In genomic region chr16:87421369-87421912, GRCh38 we compare ENCODE assay signal across 12 cellular contexts. TPM values are rescaled to one million over a fixed set of nuclear protein-coding genes. Genes with fewer than 3 reads are reported as not detected.
DNase-seq lines count a peak whose midpoint lies in the region; ATAC-seq and TF ChIP-seq lines count a peak whose summit lies in the region.
"Had no signal": no experiment of that assay in that cellular context is flagged by ENCODE, and none has a peak within 500 bp of the region (broad histone marks: within the 10 kb centered on the region; RNA-seq: fewer than 3 reads in every experiment).

No MANE protein-coding gene starts in this region.

- H3K4me1 Mint-ChIP-seq in HFFc6 (ENCODE audit: low read depth): no peaks in the 10 kb centered on the region
- H3K4me1 Mint-ChIP-seq in endothelial cell (ENCODE audit: unreplicated experiment): no peaks in the 10 kb centered on the region
- H3K4me1 Mint-ChIP-seq in type B pancreatic cell (ENCODE audit: unreplicated experiment): peaks cover 16% of the 10 kb centered on the region
- H3K4me1 Mint-ChIP-seq in activated T-cell treated with anti-CD3 and anti-CD28 coated beads, Interleukin-2, amount 50 U/mL, for 72 hours (ENCODE audit: low read depth): no peaks in the 10 kb centered on the region
- H3K4me1 Mint-ChIP-seq: B cell, IgD-negative memory B cell had no signal

- H3K4me3 Mint-ChIP-seq in HFFc6 (no peak overlapping the region), endothelial cell (ENCODE audit: unreplicated experiment) (peak overlapping the region; percentile 43), type B pancreatic cell (no peak overlapping the region)
- no peak overlapping the region for H3K4me3 Mint-ChIP-seq in activated T-cell treated with anti-CD3 and anti-CD28 coated beads, Interleukin-2, amount 50 U/mL, for 72 hours
- H3K4me3 Mint-ChIP-seq: B cell; CD8-positive, alpha-beta T cell had no signal

- H3K27me3 Mint-ChIP-seq in HFFc6 (ENCODE audit: insufficient read depth) (peaks cover 8% of the 10 kb centered on the region), endothelial cell (ENCODE audit: unreplicated experiment) (peaks cover 5% of the 10 kb centered on the region), type B pancreatic cell (no peaks in the 10 kb centered on the region)
- H3K27me3 Mint-ChIP-seq in activated T-cell treated with anti-CD3 and anti-CD28 coated beads, Interleukin-2, amount 50 U/mL, for 72 hours (ENCODE audit: low read depth): no peaks in the 10 kb centered on the region
- H3K27me3 Mint-ChIP-seq: B cell, IgD-negative memory B cell had no signal

- no peaks in the 10 kb centered on the region for H3K9me3 Mint-ChIP-seq in HFFc6
- no peaks in the 10 kb centered on the region for H3K9me3 Mint-ChIP-seq in endothelial cell (ENCODE audit: unreplicated experiment)
- H3K9me3 Mint-ChIP-seq in type B pancreatic cell: no peaks in the 10 kb centered on the region
- no peaks in the 10 kb centered on the region for H3K9me3 Mint-ChIP-seq in activated T-cell treated with anti-CD3 and anti-CD28 coated beads, Interleukin-2, amount 50 U/mL, for 72 hours
- H3K9me3 Mint-ChIP-seq: CD8-positive, alpha-beta T cell; IgD-negative memory B cell had no signal

- TF ChIP-seq CTCF in HFFc6 (IDR thresholded peaks at IDR 0.05): no peak
- TF ChIP-seq CTCF in endothelial cell (IDR thresholded peaks at IDR 0.05; ENCODE audit: unreplicated experiment): no peak
- TF ChIP-seq CTCF in type B pancreatic cell (conservative IDR thresholded peaks at IDR 0.05): no peak

- DNase-seq in activated CD8-positive, alpha-beta memory T cell treated with anti-CD3 and anti-CD28 coated beads, Interleukin-2, amount 50 U/mL, for 4 hours: peak; percentile 7
- no peak for DNase-seq in activated CD8-positive, alpha-beta memory T cell treated with anti-CD3 and anti-CD28 coated beads for 24 hours
- DNase-seq in HFFc6 (no peak), endothelial cell (ENCODE audit: low spot score) (no peak), type B pancreatic cell (ENCODE audit: extremely low spot score, unreplicated experiment) (no peak), SIG-M5 (lab: John Stamatoyannopoulos, UW) (no peak)
- DNase-seq in activated T-cell treated with anti-CD3 and anti-CD28 coated beads, Interleukin-2, amount 50 U/mL, for 72 hours: no peak
- DNase-seq: CD8-positive, alpha-beta T cell; COR-L47; GM23248 had no signal

- H3K27ac Mint-ChIP-seq in HFFc6: peak overlapping the region; percentile 23; the same call in 1 of the 2 replicates
- H3K27ac Mint-ChIP-seq in endothelial cell (ENCODE audit: unreplicated experiment): no peak overlapping the region
- H3K27ac Mint-ChIP-seq in type B pancreatic cell: no peak overlapping the region
- H3K27ac Mint-ChIP-seq in activated T-cell treated with anti-CD3 and anti-CD28 coated beads, Interleukin-2, amount 50 U/mL, for 72 hours: no peak overlapping the region
- H3K27ac Mint-ChIP-seq: B cell; CD8-positive, alpha-beta T cell; IgD-negative memory B cell had no signal

- ATAC-seq in activated T-cell treated with anti-CD3 and anti-CD28 coated beads, Interleukin-2, amount 50 U/mL, for 72 hours (replicated peaks in 1 of 2): no peak
- ATAC-seq: CD8-positive, alpha-beta T cell had no signal

- H3K36me3 Mint-ChIP-seq in HFFc6 (ENCODE audit: low read depth) (peaks cover 24% of the 10 kb centered on the region), endothelial cell (ENCODE audit: low read depth, unreplicated experiment) (peaks cover 42% of the 10 kb centered on the region), type B pancreatic cell (peaks cover 16% of the 10 kb centered on the region)
- peaks cover 2 to 4% of the 10 kb centered on the region in 2 donors for H3K36me3 Mint-ChIP-seq in activated T-cell treated with anti-CD3 and anti-CD28 coated beads, Interleukin-2, amount 50 U/mL, for 72 hours (ENCODE audit: insufficient read depth in 2 of 2)

RNA-seq across cellular contexts. Expression of gene MAP1LC3B, which starts 29.3 kb away (rescaled TPM):
- 100 to 1,000 TPM in 2 of 6 experiments, 10 to 100 TPM in 4; 81.3 to 112 (median 85.4) TPM for total RNA-seq in HFFc6 (2021; fragmentation: NEBNext Ultra II Directional; extraction: Animal tissue kit (Norgen Biotek cat#: 25700))
- total RNA-seq in endothelial cell (ENCODE audit: unreplicated experiment) (71.6 TPM), type B pancreatic cell (ENCODE audit: low replicate concordance) (44.4 and 58.5 TPM in 2 replicates)
- total RNA-seq in activated T-cell treated with anti-CD3 and anti-CD28 coated beads, Interleukin-2, amount 50 U/mL, for 72 hours: 100 to 1,000 TPM; 116 to 146 TPM

RNA-seq across cellular contexts. Expression of gene FBXO31, which starts 37.9 kb away (rescaled TPM):
- total RNA-seq in HFFc6 (2021; fragmentation: NEBNext Ultra II Directional; extraction: Animal tissue kit (Norgen Biotek cat#: 25700)): 10 to 100 TPM; 23.0 to 30.0 (median 25.1) TPM
- total RNA-seq in endothelial cell (ENCODE audit: unreplicated experiment) (13.5 TPM), type B pancreatic cell (ENCODE audit: low replicate concordance) (26.5 and 35.1 TPM in 2 replicates)
- 10 to 100 TPM; 33.7 to 36.8 TPM for total RNA-seq in activated T-cell treated with anti-CD3 and anti-CD28 coated beads, Interleukin-2, amount 50 U/mL, for 72 hours
